1 cellular context compared by ENCODE assay signal in genomic region chr1:40038693-40039092, GRCh38.
TF ChIP-seq lines count a peak whose summit lies in the region.

No MANE protein-coding gene starts in this region.

TF ChIP-seq in IMR-90, 13 proteins besides CTCF, POLR2A, EP300 and RAD21 (continued from another document):
- no peak for TF ChIP-seq ELK1 (IDR thresholded peaks at IDR 0.05; ENCODE audit: borderline replicate concordance, low read depth, low read length)
- TF ChIP-seq RCOR1 (IDR thresholded peaks at IDR 0.05; ENCODE audit: insufficient replicate concordance, low read length): no peak
- no peak for TF ChIP-seq NFE2L2 (IDR thresholded peaks at IDR 0.05; ENCODE audit: low read depth, low read length)
- TF ChIP-seq MAZ (IDR thresholded peaks at IDR 0.05; ENCODE audit: borderline replicate concordance, low read depth, low read length): no peak
- no peak for TF ChIP-seq USF2 (IDR thresholded peaks at IDR 0.05; ENCODE audit: low read depth, low read length)
- no peak for TF ChIP-seq SMC3 (IDR thresholded peaks at IDR 0.05; ENCODE audit: low read depth, low read length)
